11 cellular contexts compared by ENCODE assay signal in genomic region chr20:18001131-18001921, GRCh38. TPM values are rescaled to one million over a fixed set of nuclear protein-coding genes. Genes with fewer than 3 reads are reported as not detected.
A peak's percentile ranks its signal among the peaks of the same experiment; 100 is the strongest.
DNase-seq lines count a peak whose midpoint lies in the region; ATAC-seq, FAIRE-seq and TF ChIP-seq lines count a peak whose summit lies in the region.
"Had no signal": no experiment of that assay in that cellular context is flagged by ENCODE, and none has a peak within 500 bp of the region (broad histone marks: within the 10 kb centered on the region; RNA-seq: fewer than 3 reads in every experiment).

No MANE protein-coding gene starts in this region.

- no peaks in the 10 kb centered on the region for H3K4me1 ChIP-seq in pancreas

- no peak overlapping the region for H3K4me3 Mint-ChIP-seq in CD14-positive monocyte
- no peak overlapping the region for H3K4me3 Mint-ChIP-seq in activated CD4-positive, alpha-beta memory T cell treated with anti-CD3 and anti-CD28 coated beads for 36 hours
- H3K4me3 Mint-ChIP-seq: activated B cell treated with CpG ODN at 0.5 μM for 24 hours had no signal

- CTCF ChIA-PET in RWPE1 (lab: Yijun Ruan, JAX): interaction anchor here (0.6 kb wide), 1 partner anchor 497 kb away, joined by 3 read pairs; no protein-coding TSS in a partner anchor
- CTCF ChIA-PET in activated CD4-positive, alpha-beta memory T cell treated with anti-CD3 and anti-CD28 coated beads for 36 hours (lab: Charles Lee): no interaction called here

- H3K27ac ChIP-seq in RWPE1 (peak overlapping the region; percentile 91), pancreas (peak overlapping the region in 1 of 4 donors; percentile 18)

- no peak for FAIRE-seq in pancreas (lab: Jason Lieb, UNC)
- FAIRE-seq: small intestine had no signal

- DNase-seq in CD14-positive monocyte (ENCODE audit: low spot score) (peak; percentile 50), RWPE1 (ENCODE audit: low spot score) (peak; percentile 90), fibroblast of the conjunctiva (ENCODE audit: low read depth) (peak; percentile 51), pancreas (peak in 4 of 6 donors; percentile 21 to 41 (median 30))
- DNase-seq in activated CD4-positive, alpha-beta memory T cell treated with anti-CD3 and anti-CD28 coated beads for 36 hours: no peak
- no peak for DNase-seq in activated CD8-positive, alpha-beta memory T cell treated with anti-CD3 and anti-CD28 coated beads, Interleukin-2, amount 50 U/mL, for 48 hours
- DNase-seq: activated B cell treated with CpG ODN at 0.5 μM for 24 hours, NCI-H1417 treated with DMSO at 0.1 percent for 48 hours, small intestine had no signal

- TF ChIP-seq CTCF in CD14-positive monocyte (IDR thresholded peaks at IDR 0.05) (no peak), RWPE1 (conservative IDR thresholded peaks at IDR 0.05; ENCODE audit: low read depth) (no peak), pancreas (IDR thresholded peaks at IDR 0.05) (no peak)

- no peaks in the 10 kb centered on the region for H3K36me3 Mint-ChIP-seq in CD14-positive monocyte
- no peaks in the 10 kb centered on the region for H3K36me3 Mint-ChIP-seq in activated CD4-positive, alpha-beta memory T cell treated with anti-CD3 and anti-CD28 coated beads for 36 hours

- no peak overlapping the region for H3K4me3 ChIP-seq in pancreas

- H3K9me3 Mint-ChIP-seq in CD14-positive monocyte: no peaks in the 10 kb centered on the region
- H3K9me3 Mint-ChIP-seq in activated CD4-positive, alpha-beta memory T cell treated with anti-CD3 and anti-CD28 coated beads for 36 hours: no peaks in the 10 kb centered on the region
- H3K9me3 Mint-ChIP-seq: activated B cell treated with CpG ODN at 0.5 μM for 24 hours had no signal

- no peaks in the 10 kb centered on the region for H3K27me3 ChIP-seq in pancreas

- no peaks in the 10 kb centered on the region for H3K36me3 ChIP-seq in pancreas

- no peaks in the 10 kb centered on the region for H3K9me3 ChIP-seq in pancreas

- H3K27me3 Mint-ChIP-seq in CD14-positive monocyte (ENCODE audit: low read depth in 3 of 3): peaks cover 0 to 1% (median 1%) of the 10 kb centered on the region in 3 donors
- peaks cover 3% of the 10 kb centered on the region for H3K27me3 Mint-ChIP-seq in activated CD4-positive, alpha-beta memory T cell treated with anti-CD3 and anti-CD28 coated beads for 36 hours
- H3K27me3 Mint-ChIP-seq: activated B cell treated with CpG ODN at 0.5 μM for 24 hours had no signal

- H3K4me1 Mint-ChIP-seq in CD14-positive monocyte: peaks cover 21% of the 10 kb centered on the region
- peaks cover 1% of the 10 kb centered on the region for H3K4me1 Mint-ChIP-seq in activated CD4-positive, alpha-beta memory T cell treated with anti-CD3 and anti-CD28 coated beads for 36 hours (ENCODE audit: low read depth)

- peak overlapping the region in 1 of 7 donors; percentile 60 for H3K27ac Mint-ChIP-seq in CD14-positive monocyte
- H3K27ac Mint-ChIP-seq in activated CD4-positive, alpha-beta memory T cell treated with anti-CD3 and anti-CD28 coated beads for 36 hours: no peak overlapping the region
- H3K27ac Mint-ChIP-seq: activated B cell treated with CpG ODN at 0.5 μM for 24 hours had no signal

- intact Hi-C loops in CD14-positive monocyte (cut with micrococcal nuclease) (no loop called here), pancreas (cut with DNase I) (no loop called here)
- intact Hi-C loops in activated CD4-positive, alpha-beta memory T cell treated with anti-CD3 and anti-CD28 coated beads for 36 hours (cut with micrococcal nuclease): no loop called here

- WGBS in pancreas, 2 donors: 68% methylated on average over 10 of the region's 10 CpGs

- POLR2A ChIA-PET in RWPE1 (lab: Yijun Ruan, JAX; ENCODE audit: low non-redundant PET): interaction anchor here (0.6 kb wide), 1 partner anchor 750 kb away, joined by 3 read pairs; no protein-coding TSS in a partner anchor
- POLR2A ChIA-PET in activated CD4-positive, alpha-beta memory T cell treated with anti-CD3 and anti-CD28 coated beads for 36 hours (lab: Charles Lee): interaction anchor here (0.7 kb wide), 1 partner anchor 102 kb away, joined by 3 read pairs; no protein-coding TSS in a partner anchor

- ATAC-seq in pancreas: peak; percentile 67 to 87 (median 84)
- no peak; the same call in 2 of the 3 replicates for ATAC-seq in SK-N-SH treated with all-trans-retinoic acid at 6 μM for 48 hours
- ATAC-seq in GM21619 (IDR thresholded peaks at IDR 0.05; ENCODE audit: unreplicated experiment): no peak

TF ChIP-seq in SK-N-SH treated with all-trans-retinoic acid at 6 μM for 48 hours, 23 proteins besides CTCF, POLR2A, EP300 and RAD21:
- TF ChIP-seq TOX (CRISPR knock-in tag; IDR thresholded peaks at IDR 0.05; ENCODE audit: borderline replicate concordance): no peak
- no peak for TF ChIP-seq CREB5 (CRISPR knock-in tag; IDR thresholded peaks at IDR 0.05; ENCODE audit: low read depth)
- TF ChIP-seq ARNTL (CRISPR knock-in tag; IDR thresholded peaks at IDR 0.05; ENCODE audit: borderline replicate concordance, low read depth): no peak
- no peak for TF ChIP-seq ESRRG (CRISPR knock-in tag; IDR thresholded peaks at IDR 0.05)
- TF ChIP-seq TSHZ2 (CRISPR knock-in tag; IDR thresholded peaks at IDR 0.05): no peak
- no peak for TF ChIP-seq CSRNP3 (CRISPR knock-in tag; IDR thresholded peaks at IDR 0.05)
- no peak for TF ChIP-seq ZFP30 (CRISPR knock-in tag; IDR thresholded peaks at IDR 0.05)
- no peak for TF ChIP-seq ISL1 (CRISPR knock-in tag; IDR thresholded peaks at IDR 0.05)
- TF ChIP-seq OSR1 (CRISPR knock-in tag; IDR thresholded peaks at IDR 0.05): no peak
- no peak for TF ChIP-seq PPARA (CRISPR knock-in tag; IDR thresholded peaks at IDR 0.05; ENCODE audit: borderline replicate concordance)
- TF ChIP-seq ZC3H10 (CRISPR knock-in tag; IDR thresholded peaks at IDR 0.05): no peak

RNA-seq across cellular contexts. Expression of gene MGME1, which starts 32.5 kb away (rescaled TPM):
- 10 to 100 TPM in 1 of 2 donors, 1 to 10 TPM in 1; 2.5 to 13.4 TPM for polyA plus RNA-seq in CD14-positive monocyte
- 1 to 10 TPM; 4.0 to 7.4 (median 6.1) TPM for total RNA-seq in pancreas
- 1 to 10 TPM; 6.1 to 7.6 TPM for polyA plus RNA-seq in pancreas
- total RNA-seq in activated CD4-positive, alpha-beta memory T cell treated with anti-CD3 and anti-CD28 coated beads for 36 hours: 10 to 100 TPM; 31.0 to 34.7 TPM

RNA-seq across cellular contexts. Expression of gene SNX5, which starts 32.7 kb away (rescaled TPM):
- polyA plus RNA-seq in CD14-positive monocyte (10 to 100 TPM; 55.6 to 66.1 TPM), pancreas (10 to 100 TPM; 34.2 to 38.4 TPM)
- total RNA-seq in pancreas: 10 to 100 TPM; 20.5 to 35.7 (median 27.2) TPM
- 100 to 1,000 TPM; 234 to 256 TPM for total RNA-seq in activated CD4-positive, alpha-beta memory T cell treated with anti-CD3 and anti-CD28 coated beads for 36 hours

RNA-seq across cellular contexts. Expression of gene OVOL2, which starts 56.4 kb away (rescaled TPM):
- polyA plus RNA-seq in CD14-positive monocyte: not detected
- total RNA-seq in pancreas: 1 to 10 TPM; 4.2 to 7.9 (median 4.9) TPM
- polyA plus RNA-seq in pancreas: 1 to 10 TPM; 4.4 to 6.6 TPM
- not detected for total RNA-seq in activated CD4-positive, alpha-beta memory T cell treated with anti-CD3 and anti-CD28 coated beads for 36 hours
- total RNA-seq: activated B cell treated with CpG ODN at 0.5 μM for 24 hours had no signal

Comparison
In these comparisons a context has a peak if more than half of its experiments do, and no peak if none do; other contexts are left out.
1. DNase-seq: peak in CD14-positive monocyte (single experiment), RWPE1 (single experiment), fibroblast of the conjunctiva (single experiment) and pancreas (4 of 6); none in activated CD4-positive, alpha-beta memory T cell treated with anti-CD3 and anti-CD28 coated beads for 36 hours (single experiment) and activated CD8-positive, alpha-beta memory T cell treated with anti-CD3 and anti-CD28 coated beads, Interleukin-2, amount 50 U/mL, for 48 hours (single experiment).
2. ATAC-seq: peak in pancreas (4 of 4); none in SK-N-SH treated with all-trans-retinoic acid at 6 μM for 48 hours (single experiment) and GM21619 (single experiment).
3. RNA of gene SNX5, which starts 32.7 kb away (total RNA-seq): 234 to 256 TPM in activated CD4-positive, alpha-beta memory T cell treated with anti-CD3 and anti-CD28 coated beads for 36 hours; 20.5 to 35.7 TPM in pancreas; every median in the first group is over 4 times any median in the second.
4. RNA of gene OVOL2, which starts 56.4 kb away (total RNA-seq): 4.2 to 7.9 TPM in pancreas; not detected in activated CD4-positive, alpha-beta memory T cell treated with anti-CD3 and anti-CD28 coated beads for 36 hours; every median in the first group is over 4 times any median in the second.